ENCODE assay signal across 22 cellular contexts in genomic region chr2:176461098-176461497, GRCh38.
DNase-seq lines count a peak whose midpoint lies in the region; ATAC-seq and TF ChIP-seq lines count a peak whose summit lies in the region.
"Had no signal": no experiment of that assay in that cellular context is flagged by ENCODE, and none has a peak within 500 bp of the region (broad histone marks: within the 10 kb centered on the region; RNA-seq: fewer than 3 reads in every experiment).

No MANE protein-coding gene starts in this region.

- intact Hi-C loops in heart right ventricle (cut with DNase I), result loop anchor here in 1 of 10 donors (10.0 kb wide), 1 partner anchor 354 kb away; no protein-coding TSS in a partner anchor

- H4K20me1 ChIP-seq in GM23248 (ENCODE audit: insufficient read depth) (no peaks in the 10 kb centered on the region), SK-N-SH (ENCODE audit: insufficient read depth) (no peaks in the 10 kb centered on the region), smooth muscle cell (ENCODE audit: low read depth) (no peaks in the 10 kb centered on the region)

- no peak overlapping the region for H3K4me3 Mint-ChIP-seq in CD8-positive, alpha-beta memory T cell
- H3K4me3 Mint-ChIP-seq: activated CD8-positive, alpha-beta T cell treated with anti-CD3 and anti-CD28 coated beads, Interleukin-2, amount 10 ng/mL, durations not matched to agents 7 days and 5 days; naive thymus-derived CD4-positive, alpha-beta T cell; stimulated activated effector memory CD8-positive, alpha-beta T cell treated with anti-CD3 and anti-CD28 coated beads, Interleukin-12 subunit alpha, Interleukin-12 subunit beta, amount 100 ng/mL, for 72 hours had no signal

- TF ChIP-seq EP300 in SK-N-SH (IDR thresholded peaks at IDR 0.05; ENCODE audit: borderline replicate concordance in 1 of 2, low read depth in 1 of 2, low read length in 1 of 2) (peak in 1 of 2 experiments; percentile 29; a peak in 1 of 4 replicates), tibial nerve (IDR thresholded peaks at IDR 0.05) (no peak)

- in situ Hi-C loops in GM23248 (cut with MboI), result no loop called here

- TF ChIP-seq CTCF in SK-N-SH (IDR thresholded peaks at IDR 0.05) (no peak), heart right ventricle (IDR thresholded peaks at IDR 0.05) (no peak), smooth muscle cell (IDR thresholded peaks at IDR 0.05; ENCODE audit: borderline replicate concordance, insufficient read depth, poor library complexity, severe bottlenecking) (no peak), tibial nerve (IDR thresholded peaks at IDR 0.05) (no peak)

- H2AFZ ChIP-seq in GM23248 (no peak overlapping the region), SK-N-SH (ENCODE audit: low read depth) (peak overlapping the region; percentile 69), smooth muscle cell (ENCODE audit: low read depth) (no peak overlapping the region)
- H2AFZ ChIP-seq: parathyroid adenoma had no signal

- H3K36me3 Mint-ChIP-seq in CD8-positive, alpha-beta memory T cell, result no peaks in the 10 kb centered on the region
- H3K36me3 Mint-ChIP-seq: naive thymus-derived CD4-positive, alpha-beta T cell; stimulated activated effector memory CD8-positive, alpha-beta T cell treated with anti-CD3 and anti-CD28 coated beads, Interleukin-12 subunit alpha, Interleukin-12 subunit beta, amount 100 ng/mL, for 72 hours had no signal

- H3K36me3 ChIP-seq in GM23248 (ENCODE audit: low read depth) (no peaks in the 10 kb centered on the region), SK-N-SH (replicated peaks in 1 of 2; ENCODE audit: control insufficient read depth in 1 of 2, insufficient read depth in 2 of 2, low read length in 1 of 2) (no peaks in the 10 kb centered on the region), heart right ventricle (no peaks in the 10 kb centered on the region), smooth muscle cell (ENCODE audit: low read depth) (no peaks in the 10 kb centered on the region), tibial nerve (no peaks in the 10 kb centered on the region)
- no peaks in the 10 kb centered on the region for H3K36me3 ChIP-seq in CD8-positive, alpha-beta memory T cell (ENCODE audit: insufficient read depth, low read length)
- H3K36me3 ChIP-seq: Peyer's patch, thyroid gland, WERI-Rb-1 had no signal

- CTCF ChIA-PET in SK-N-SH (lab: Yijun Ruan, JAX), result interaction anchor here (1.2 to 2.5 kb wide), 4 partner anchors 12 to 321 kb away, joined by 3 to 9 read pairs (median 4); no protein-coding TSS in a partner anchor
- CTCF ChIA-PET in CD8-positive, alpha-beta memory T cell (lab: Charles Lee), result interaction anchor here (1.3 to 3.5 kb wide), 2 partner anchors 15 to 334 kb away, joined by 3 to 11 read pairs; no protein-coding TSS in a partner anchor

- peaks cover 41% of the 10 kb centered on the region for H3F3A ChIP-seq in GM23248 (ENCODE audit: insufficient read depth)
- H3F3A ChIP-seq in SK-N-SH (replicated peaks; ENCODE audit: insufficient read depth), result peaks cover 4% of the 10 kb centered on the region
- H3F3A ChIP-seq in smooth muscle cell (ENCODE audit: low read depth), result no peaks in the 10 kb centered on the region

- H3K27me3 ChIP-seq in GM23248 (replicated peaks; ENCODE audit: insufficient read depth), result no peaks in the 10 kb centered on the region
- H3K27me3 ChIP-seq in SK-N-SH (ENCODE audit: insufficient read depth), result no peaks in the 10 kb centered on the region
- peaks cover 0 to 57% (median 18%) of the 10 kb centered on the region in 7 donors for H3K27me3 ChIP-seq in heart right ventricle
- peaks cover 39% of the 10 kb centered on the region for H3K27me3 ChIP-seq in smooth muscle cell (ENCODE audit: low read depth)
- H3K27me3 ChIP-seq in tibial nerve, result peaks cover 0 to 5% of the 10 kb centered on the region in 2 donors
- H3K27me3 ChIP-seq in CD8-positive, alpha-beta memory T cell (ENCODE audit: insufficient read depth, low read length, poor library complexity, severe bottlenecking), result peaks cover 1% of the 10 kb centered on the region
- H3K27me3 ChIP-seq: Peyer's patch, thyroid gland had no signal

- H3K4me2 ChIP-seq in GM23248 (ENCODE audit: unreplicated experiment) (peak overlapping the region; percentile 63), SK-N-SH (no peak overlapping the region), smooth muscle cell (peak overlapping the region; percentile 8)

- peak overlapping the region; percentile 66 for H3K27ac ChIP-seq in GM23248
- H3K27ac ChIP-seq in SK-N-SH (ENCODE audit: low read depth in 2 of 2, low read length in 1 of 2), result no peak overlapping the region
- H3K27ac ChIP-seq in heart right ventricle, result peak overlapping the region in 6 of 10 donors; percentile 6 to 57 (median 36)
- no peak overlapping the region for H3K27ac ChIP-seq in smooth muscle cell (ENCODE audit: low read depth)
- peak overlapping the region in 1 of 4 donors; percentile 40 for H3K27ac ChIP-seq in tibial nerve
- H3K27ac ChIP-seq in CD8-positive, alpha-beta memory T cell (ENCODE audit: low read depth, low read length), result no peak overlapping the region
- H3K27ac ChIP-seq: parathyroid adenoma, Peyer's patch, thyroid gland, WERI-Rb-1 had no signal

- H3K4me1 ChIP-seq in GM23248 (ENCODE audit: insufficient read depth) (peaks cover 49% of the 10 kb centered on the region), SK-N-SH (ENCODE audit: control insufficient read depth in 1 of 2, insufficient read depth in 2 of 2, low read depth in 1 of 2, low read length in 1 of 2) (peaks cover 13 to 15% of the 10 kb centered on the region in 2 experiments; a peak in 3 of 4 replicates), heart right ventricle (peaks cover 0 to 26% (median 16%) of the 10 kb centered on the region in 9 donors), smooth muscle cell (ENCODE audit: low read depth) (no peaks in the 10 kb centered on the region), tibial nerve (peaks cover 0 to 14% (median 0%) of the 10 kb centered on the region in 4 donors)
- no peaks in the 10 kb centered on the region for H3K4me1 ChIP-seq in CD8-positive, alpha-beta memory T cell (ENCODE audit: insufficient read depth, low read length)
- H3K4me1 ChIP-seq: parathyroid adenoma, Peyer's patch, thyroid gland had no signal

- H3K27me3 Mint-ChIP-seq in CD8-positive, alpha-beta memory T cell, result peaks cover 15 to 71% of the 10 kb centered on the region in 2 donors

- WGBS in GM23248 (ENCODE audit: low coverage in 1 of 2, low lambda C conversion rate in 2 of 2, missing lambda C conversion rate in 2 of 2), 2 experiments, result 23 to 29% methylated on average over 2 of the region's 2 CpGs
- WGBS in SK-N-SH (ENCODE audit: low lambda C conversion rate), result 52% methylated on average over 2 of the region's 2 CpGs
- 52 to 60% methylated on average over 2 of the region's 2 CpGs for WGBS in heart right ventricle, 2 donors
- WGBS in smooth muscle cell (ENCODE audit: low lambda C conversion rate), result 80% methylated on average over 2 of the region's 2 CpGs
- WGBS in tibial nerve, 2 donors, result 40 to 46% methylated on average over 2 of the region's 2 CpGs

- H3K9ac ChIP-seq in GM23248, result peak overlapping the region; percentile 13; the same call in 1 of the 2 replicates
- H3K9ac ChIP-seq in SK-N-SH, result no peak overlapping the region
- H3K9ac ChIP-seq in smooth muscle cell (ENCODE audit: low read depth), result no peak overlapping the region
- H3K9ac ChIP-seq: parathyroid adenoma had no signal

- no peak overlapping the region for H3K27ac Mint-ChIP-seq in CD8-positive, alpha-beta memory T cell
- H3K27ac Mint-ChIP-seq: activated CD8-positive, alpha-beta T cell treated with anti-CD3 and anti-CD28 coated beads, Interleukin-2, amount 10 ng/mL, durations not matched to agents 7 days and 5 days; naive thymus-derived CD4-positive, alpha-beta T cell; stimulated activated effector memory CD8-positive, alpha-beta T cell treated with anti-CD3 and anti-CD28 coated beads, Interleukin-12 subunit alpha, Interleukin-12 subunit beta, amount 100 ng/mL, for 72 hours had no signal

- TF ChIP-seq POLR2A in tibial nerve (IDR thresholded peaks at IDR 0.05), result no peak

- DNase-seq in GM23248 (peak; percentile 89), SK-N-SH (no peak), heart right ventricle (peak in 1 of 2 donors; percentile 15), smooth muscle cell (lab: John Stamatoyannopoulos, UW; ENCODE audit: unreplicated experiment) (no peak), tibial nerve (ENCODE audit: low spot score in 2 of 2) (no peak)
- no peak for DNase-seq in activated CD4-positive, CD25-positive, alpha-beta regulatory T cell (lab: John Stamatoyannopoulos, UW)
- no peak for DNase-seq in CD8-positive, alpha-beta memory T cell
- DNase-seq: activated CD8-positive, alpha-beta T cell treated with anti-CD3 and anti-CD28 coated beads, Interleukin-2, amount 10 ng/mL, durations not matched to agents 7 days and 5 days; C1 segment of cervical spinal cord; effector memory CD4-positive, alpha-beta T cell; foreskin melanocyte; H7; Karpas-422; naive thymus-derived CD4-positive, alpha-beta T cell; NCI-H1436 treated with DMSO at 0.1 percent for 48 hours; Peyer's patch; thyroid gland; WERI-Rb-1 had no signal

- H3K4me3 ChIP-seq in GM23248, result peak overlapping the region; percentile 51
- no peak overlapping the region for H3K4me3 ChIP-seq in SK-N-SH (ENCODE audit: low read depth in 2 of 2, low read length in 1 of 2)
- H3K4me3 ChIP-seq in heart right ventricle, result no peak overlapping the region
- no peak overlapping the region for H3K4me3 ChIP-seq in smooth muscle cell
- no peak overlapping the region for H3K4me3 ChIP-seq in tibial nerve
- H3K4me3 ChIP-seq in CD8-positive, alpha-beta memory T cell (ENCODE audit: low read length), result no peak overlapping the region
- H3K4me3 ChIP-seq: lung, Peyer's patch, thyroid gland had no signal

- H3K79me2 ChIP-seq in GM23248 (ENCODE audit: insufficient read depth) (no peaks in the 10 kb centered on the region), SK-N-SH (ENCODE audit: insufficient read depth) (no peaks in the 10 kb centered on the region), smooth muscle cell (ENCODE audit: low read depth) (no peaks in the 10 kb centered on the region)
- H3K79me2 ChIP-seq: parathyroid adenoma had no signal

- H3K4me1 Mint-ChIP-seq in CD8-positive, alpha-beta memory T cell, result no peaks in the 10 kb centered on the region
- H3K4me1 Mint-ChIP-seq: naive thymus-derived CD4-positive, alpha-beta T cell; stimulated activated effector memory CD8-positive, alpha-beta T cell treated with anti-CD3 and anti-CD28 coated beads, Interleukin-12 subunit alpha, Interleukin-12 subunit beta, amount 100 ng/mL, for 72 hours had no signal

- H3K9me3 ChIP-seq in GM23248 (ENCODE audit: low read depth), result no peaks in the 10 kb centered on the region
- no peaks in the 10 kb centered on the region for H3K9me3 ChIP-seq in SK-N-SH
- H3K9me3 ChIP-seq in heart right ventricle, result no peaks in the 10 kb centered on the region
- H3K9me3 ChIP-seq in smooth muscle cell (replicated peaks; ENCODE audit: low read depth), result no peaks in the 10 kb centered on the region
- H3K9me3 ChIP-seq in tibial nerve, result no peaks in the 10 kb centered on the region
- H3K9me3 ChIP-seq in CD8-positive, alpha-beta memory T cell (ENCODE audit: low read length), result no peaks in the 10 kb centered on the region
- H3K9me3 ChIP-seq: Peyer's patch, thyroid gland had no signal

- H3K9me3 Mint-ChIP-seq in CD8-positive, alpha-beta memory T cell, result no peaks in the 10 kb centered on the region
- H3K9me3 Mint-ChIP-seq: stimulated activated effector memory CD8-positive, alpha-beta T cell treated with anti-CD3 and anti-CD28 coated beads, Interleukin-12 subunit alpha, Interleukin-12 subunit beta, amount 100 ng/mL, for 72 hours had no signal

- H3K9me2 ChIP-seq in GM23248 (ENCODE audit: insufficient read depth) (no peaks in the 10 kb centered on the region), SK-N-SH (no peaks in the 10 kb centered on the region)

- POLR2A ChIA-PET in SK-N-SH (lab: Yijun Ruan, JAX), result no interaction called here
- POLR2A ChIA-PET in CD8-positive, alpha-beta memory T cell (lab: Charles Lee), result no interaction called here

- no peak for TF ChIP-seq RAD21 in SK-N-SH (IDR thresholded peaks at IDR 0.05; ENCODE audit: low read length)

- ATAC-seq in heart right ventricle (peak in 7 of 8 donors; percentile 37 to 75 (median 60)), HG03025 (IDR thresholded peaks at IDR 0.05; ENCODE audit: low FRiP score, unreplicated experiment) (no peak)
- ATAC-seq: activated CD8-positive, alpha-beta T cell treated with anti-CD3 and anti-CD28 coated beads, Interleukin-2, amount 10 ng/mL, durations not matched to agents 7 days and 5 days; naive thymus-derived CD4-positive, alpha-beta T cell; stimulated activated effector memory CD8-positive, alpha-beta T cell treated with anti-CD3 and anti-CD28 coated beads, Interleukin-12 subunit alpha, Interleukin-12 subunit beta, amount 100 ng/mL, for 72 hours had no signal

Comparison
In these comparisons a context has a peak if more than half of its experiments do, and no peak if none do; other contexts are left out.
1. H3K27ac ChIP-seq: peak in GM23248 (single experiment) and heart right ventricle (6 of 10); none in SK-N-SH (0 of 2), smooth muscle cell (single experiment) and CD8-positive, alpha-beta memory T cell (single experiment).